ENCODE assay signal across 16 cellular contexts in genomic region chr6:64777941-64778785, GRCh38.
DNase-seq lines count a peak whose midpoint lies in the region; FAIRE-seq and TF ChIP-seq lines count a peak whose summit lies in the region.
"Had no signal": no experiment of that assay in that cellular context is flagged by ENCODE, and none has a peak within 500 bp of the region (broad histone marks: within the 10 kb centered on the region; RNA-seq: fewer than 3 reads in every experiment).

No MANE protein-coding gene starts in this region.

- TF ChIP-seq CTCF in epithelial cell of esophagus (IDR thresholded peaks at IDR 0.05; ENCODE audit: insufficient read depth, low read depth, low read length, missing control alignments) = no peak

- no peak overlapping the region for H3K4me3 ChIP-seq in epithelial cell of esophagus (ENCODE audit: low read length)
- H3K4me3 ChIP-seq: HAP-1, SJCRH30 had no signal

- FAIRE-seq in RCC 7860 (lab: Jason Lieb, UNC) = no peak

- DNase-seq in HT1080 (ENCODE audit: low read depth) = peak; percentile 3
- DNase-seq in NCI-H69 (lab: John Stamatoyannopoulos, UW) = peak; percentile 17
- DNase-seq in epithelial cell of esophagus (ENCODE audit: low read depth) = peak; percentile 21
- peak; percentile 19 for DNase-seq in non-pigmented ciliary epithelial cell (ENCODE audit: low read depth)
- DNase-seq in activated CD4-positive, alpha-beta T cell treated with anti-CD3 and anti-CD28 coated beads, Interleukin-2, amount 50 U/mL, for 1 hour = no peak
- no peak for DNase-seq in RCC 7860 (ENCODE audit: low spot score)
- no peak for DNase-seq in DMS79 (lab: John Stamatoyannopoulos, UW)
- DNase-seq: ACHN, DMS53, Kasumi-1, NCI-H1417, NCI-H2029, NCI-H748 treated with DMSO at 0.1 percent for 48 hours, OCI-M1, SJCRH30 had no signal

Comparison
In these comparisons a context has a peak if more than half of its experiments do, and no peak if none do; other contexts are left out.
1. DNase-seq: peak in HT1080 (single experiment), NCI-H69 (single experiment), epithelial cell of esophagus (single experiment) and non-pigmented ciliary epithelial cell (single experiment); none in activated CD4-positive, alpha-beta T cell treated with anti-CD3 and anti-CD28 coated beads, Interleukin-2, amount 50 U/mL, for 1 hour (single experiment), RCC 7860 (single experiment) and DMS79 (single experiment).